In the genomic region with DNA sequence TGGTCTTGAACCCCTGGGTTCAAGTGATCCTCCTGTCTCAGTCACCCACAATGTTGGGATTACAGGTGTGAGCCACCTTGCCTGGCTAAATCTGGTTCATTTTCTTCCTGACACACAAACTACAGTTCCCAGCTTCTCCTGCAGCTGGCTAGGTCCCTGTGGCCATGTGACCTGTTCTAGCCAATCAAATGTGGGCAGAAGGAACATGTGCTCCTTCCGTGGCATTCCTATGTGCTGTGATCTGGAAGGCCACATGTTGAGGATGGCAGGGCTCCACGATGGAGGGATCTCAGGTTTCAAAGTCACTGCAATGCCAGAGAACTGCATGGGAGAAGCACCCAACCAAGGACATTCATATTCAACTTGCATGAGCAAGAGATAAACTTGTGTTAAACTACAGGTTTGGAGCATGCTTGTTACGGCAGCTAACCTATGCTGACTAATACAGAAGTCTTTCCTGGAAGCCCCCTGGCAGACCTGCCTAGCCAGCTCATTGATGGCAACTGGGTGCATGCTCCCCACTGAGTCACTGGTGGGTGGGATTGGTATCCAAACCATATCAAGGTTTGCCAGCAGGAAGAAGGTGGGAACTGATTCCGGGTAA, we compare ENCODE assay signal across 12 cellular contexts.
DNase-seq lines count a peak whose midpoint lies in the region; ATAC-seq, FAIRE-seq and TF ChIP-seq lines count a peak whose summit lies in the region.
"Had no signal": no experiment of that assay in that cellular context is flagged by ENCODE, and none has a peak within 500 bp of the region (broad histone marks: within the 10 kb centered on the region; RNA-seq: fewer than 3 reads in every experiment).

No MANE protein-coding gene starts in this region.

- H3K4me1 ChIP-seq in heart right ventricle = peaks cover 9 to 37% (median 17%) of the 10 kb centered on the region in 9 donors
- peaks cover 2% of the 10 kb centered on the region for H3K4me1 ChIP-seq in endothelial cell of umbilical vein (ENCODE audit: control insufficient read depth, extremely low read depth, insufficient read depth, low read length)

- TF ChIP-seq POLR2A in endothelial cell of umbilical vein (IDR thresholded peaks at IDR 0.05; ENCODE audit: low read depth, low read length) = no peak
- no peak for TF ChIP-seq POLR2A in lower leg skin (IDR thresholded peaks at IDR 0.05)

- no peak overlapping the region for H3K4me3 Mint-ChIP-seq in stimulated activated naive B cell treated with anti-CD40 and anti-IgM and Interleukin-4, amounts not matched to agents 10 μg/mL and 1 μg/mL and 100 μg/mL, for 72 hours
- H3K4me3 Mint-ChIP-seq: CD8-positive, alpha-beta T cell had no signal

- dilution Hi-C loops in endothelial cell of umbilical vein (cut with MboI; ENCODE audit: extremely low pct_ligation_motif_present, low sequenced_read_pairs) = no loop called here

- no peak overlapping the region for H3K27ac ChIP-seq in heart right ventricle
- H3K27ac ChIP-seq in endothelial cell of umbilical vein (ENCODE audit: insufficient read depth, low read depth, low read length) = no peak overlapping the region
- H3K27ac ChIP-seq: adrenal gland, HL-60 had no signal

- no peak for ATAC-seq in heart right ventricle
- ATAC-seq in stimulated activated naive B cell treated with anti-CD40 and anti-IgM and Interleukin-4, amounts not matched to agents 10 μg/mL and 1 μg/mL and 100 μg/mL, for 72 hours (replicated peaks) = no peak
- ATAC-seq: CD8-positive, alpha-beta T cell had no signal

- FAIRE-seq in endothelial cell of umbilical vein (lab: Jason Lieb, UNC) = no peak

- H3K4me3 ChIP-seq in heart right ventricle = no peak overlapping the region
- no peak overlapping the region for H3K4me3 ChIP-seq in endothelial cell of umbilical vein (replicated peaks in 1 of 3; ENCODE audit: insufficient read depth in 1 of 3, low read depth in 1 of 3, low read length in 3 of 3)
- H3K4me3 ChIP-seq in lower leg skin (ENCODE audit: low read depth, poor library complexity, severe bottlenecking) = no peak overlapping the region
- H3K4me3 ChIP-seq: adrenal gland had no signal

- no peaks in the 10 kb centered on the region for H3K27me3 Mint-ChIP-seq in stimulated activated naive B cell treated with anti-CD40 and anti-IgM and Interleukin-4, amounts not matched to agents 10 μg/mL and 1 μg/mL and 100 μg/mL, for 72 hours

- intact Hi-C loops in cardiac septum (cut with DNase I) = no loop called here
- intact Hi-C loops in heart right ventricle (cut with DNase I) = loop anchor here in 2 of 10 donors (1.0 to 5.0 kb wide), 2 partner anchors 89 to 207 kb away; no protein-coding TSS in a partner anchor
- intact Hi-C loops in endothelial cell of umbilical vein (cut with micrococcal nuclease) = no loop called here
- intact Hi-C loops in lower leg skin (cut with DNase I; ENCODE audit: low total_unique reads) = no loop called here

- no peak overlapping the region for H3K4me2 ChIP-seq in endothelial cell of umbilical vein (ENCODE audit: insufficient read depth, low read length)

- CTCF ChIA-PET in endothelial cell of umbilical vein (lab: Charles Lee) = interaction anchor here (1.1 to 1.4 kb wide), 4 partner anchors 9 to 244 kb away, joined by 3 to 5 read pairs (median 4); no protein-coding TSS in a partner anchor

- DNase-seq in cardiac septum (ENCODE audit: low spot score) (peak; percentile 39), heart right ventricle (no peak), NCI-H2171 (lab: John Stamatoyannopoulos, UW) (peak; percentile 67), endothelial cell of umbilical vein (ENCODE audit: low read depth, low spot score) (no peak), stromal cell of bone marrow (ENCODE audit: low read depth) (peak; percentile 9), lower leg skin (ENCODE audit: low spot score in 2 of 2) (no peak), HPDE6-E6E7 (ENCODE audit: extremely low spot score) (no peak)
- DNase-seq in stimulated activated naive B cell treated with anti-CD40 and anti-IgM and Interleukin-4, amounts not matched to agents 10 μg/mL and 1 μg/mL and 100 μg/mL, for 72 hours = no peak
- DNase-seq: activated CD4-positive, CD25-positive, alpha-beta regulatory T cell; CD8-positive, alpha-beta T cell had no signal

- H3K9me1 ChIP-seq in endothelial cell of umbilical vein (replicated peaks; ENCODE audit: control insufficient read depth, extremely low read depth, insufficient read depth, low read length) = no peaks in the 10 kb centered on the region

- no peak overlapping the region for H2AFZ ChIP-seq in endothelial cell of umbilical vein (ENCODE audit: low read depth, low read length)

- POLR2A ChIA-PET in endothelial cell of umbilical vein (lab: Charles Lee) = no interaction called here

- no peak overlapping the region for H3K27ac Mint-ChIP-seq in stimulated activated naive B cell treated with anti-CD40 and anti-IgM and Interleukin-4, amounts not matched to agents 10 μg/mL and 1 μg/mL and 100 μg/mL, for 72 hours
- H3K27ac Mint-ChIP-seq: CD8-positive, alpha-beta T cell had no signal

- TF ChIP-seq CTCF in heart right ventricle (IDR thresholded peaks at IDR 0.05) = no peak
- TF ChIP-seq CTCF in endothelial cell of umbilical vein (IDR thresholded peaks at IDR 0.05; ENCODE audit: extremely low read depth in 1 of 2, insufficient read depth in 1 of 2, low read depth in 1 of 2, low read length in 2 of 2) = no peak
- TF ChIP-seq CTCF in lower leg skin (IDR thresholded peaks at IDR 0.05) = no peak

- H3K9me3 ChIP-seq in heart right ventricle (no peaks in the 10 kb centered on the region), endothelial cell of umbilical vein (replicated peaks; ENCODE audit: control insufficient read depth, insufficient read depth, low read length) (no peaks in the 10 kb centered on the region)
- H3K9me3 ChIP-seq: adrenal gland had no signal

- no peaks in the 10 kb centered on the region for H3K79me2 ChIP-seq in endothelial cell of umbilical vein (ENCODE audit: control insufficient read depth, insufficient read depth, low read length)

- no TSS peak for BruUV-seq in endothelial cell of umbilical vein (replicated peaks; lab: Mats Ljungman, UMichigan)

- H3K9ac ChIP-seq in endothelial cell of umbilical vein (replicated peaks; ENCODE audit: extremely low read depth, insufficient read depth, low read length) = no peak overlapping the region

- peaks cover 0 to 4% of the 10 kb centered on the region in 2 donors for H3K9me3 Mint-ChIP-seq in stimulated activated naive B cell treated with anti-CD40 and anti-IgM and Interleukin-4, amounts not matched to agents 10 μg/mL and 1 μg/mL and 100 μg/mL, for 72 hours
- H3K9me3 Mint-ChIP-seq: CD8-positive, alpha-beta T cell had no signal

- H3K4me1 Mint-ChIP-seq in stimulated activated naive B cell treated with anti-CD40 and anti-IgM and Interleukin-4, amounts not matched to agents 10 μg/mL and 1 μg/mL and 100 μg/mL, for 72 hours = peaks cover 47 to 56% of the 10 kb centered on the region in 2 donors

- H4K20me1 ChIP-seq in endothelial cell of umbilical vein (replicated peaks; ENCODE audit: control insufficient read depth, extremely low read depth, insufficient read depth, low read length) = no peaks in the 10 kb centered on the region

- 68 to 74% methylated on average over 4 of the region's 4 CpGs for WGBS in heart right ventricle, 2 donors
- 54 to 58% methylated on average over 4 of the region's 4 CpGs for WGBS in lower leg skin, 2 donors

- no peaks in the 10 kb centered on the region for H3K36me3 Mint-ChIP-seq in stimulated activated naive B cell treated with anti-CD40 and anti-IgM and Interleukin-4, amounts not matched to agents 10 μg/mL and 1 μg/mL and 100 μg/mL, for 72 hours
- H3K36me3 Mint-ChIP-seq: CD8-positive, alpha-beta T cell had no signal

- no peaks in the 10 kb centered on the region for H3K36me3 ChIP-seq in heart right ventricle
- no peaks in the 10 kb centered on the region for H3K36me3 ChIP-seq in endothelial cell of umbilical vein (ENCODE audit: control insufficient read depth in 2 of 2, extremely low read depth in 1 of 2, insufficient read depth in 2 of 2, low read length in 2 of 2)
- H3K36me3 ChIP-seq: adrenal gland had no signal

- peaks cover 0 to 44% (median 27%) of the 10 kb centered on the region in 7 donors for H3K27me3 ChIP-seq in heart right ventricle
- H3K27me3 ChIP-seq in endothelial cell of umbilical vein (ENCODE audit: control insufficient read depth in 2 of 2, insufficient read depth in 2 of 2, low read length in 2 of 2) = peaks cover 6 to 7% of the 10 kb centered on the region in 2 experiments
- H3K27me3 ChIP-seq: adrenal gland had no signal

TF ChIP-seq in endothelial cell of umbilical vein, 7 proteins besides CTCF, POLR2A, EP300 and RAD21:
- peak; percentile 71 for TF ChIP-seq MAX (IDR thresholded peaks at IDR 0.05; ENCODE audit: insufficient read depth, insufficient read length)
- TF ChIP-seq JUN (IDR thresholded peaks at IDR 0.05; ENCODE audit: borderline replicate concordance, insufficient read depth, insufficient read length, low read depth) = no peak

Comparison
In these comparisons a context has a peak if more than half of its experiments do, and no peak if none do; other contexts are left out.
1. DNase-seq: peak in cardiac septum (single experiment), NCI-H2171 (single experiment) and stromal cell of bone marrow (single experiment); none in heart right ventricle (0 of 2), endothelial cell of umbilical vein (single experiment), lower leg skin (0 of 2), HPDE6-E6E7 (single experiment) and stimulated activated naive B cell treated with anti-CD40 and anti-IgM and Interleukin-4, amounts not matched to agents 10 μg/mL and 1 μg/mL and 100 μg/mL, for 72 hours (single experiment).